8 cellular contexts compared by ENCODE assay signal in the genomic region with DNA sequence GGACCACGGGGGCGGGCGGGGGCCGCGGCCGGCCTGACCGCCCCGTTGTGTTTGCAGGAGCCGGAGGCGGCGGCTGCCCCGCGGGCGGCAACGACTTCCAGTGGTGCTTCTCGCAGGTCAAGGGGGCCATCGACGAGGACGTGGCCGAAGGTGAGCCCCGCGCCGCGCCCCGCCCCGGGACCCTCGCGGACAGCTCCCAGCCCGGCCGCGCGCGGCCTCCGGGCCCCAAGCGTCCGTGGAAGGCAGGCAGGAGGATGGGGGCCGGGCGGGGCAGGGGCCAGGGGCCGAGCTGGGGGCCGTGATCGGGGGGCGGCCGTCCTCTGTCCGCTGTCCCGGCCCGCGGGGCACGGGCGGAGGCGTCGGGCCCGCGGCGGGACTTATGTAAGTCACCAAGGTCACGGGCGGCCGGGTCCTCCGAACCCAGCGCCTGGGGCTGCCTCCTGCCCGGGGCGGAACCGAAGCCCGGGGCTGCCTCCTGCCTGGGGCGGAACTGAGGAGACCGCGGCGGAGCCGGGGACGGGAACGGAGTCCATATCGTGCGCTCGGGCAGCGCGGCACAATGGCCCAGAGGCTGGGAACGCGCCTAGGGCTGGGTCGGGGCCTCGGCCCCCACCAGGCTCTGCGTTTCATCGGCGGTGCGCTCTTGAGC. TPM values are rescaled to one million over a fixed set of nuclear protein-coding genes. Genes with fewer than 3 reads are reported as not detected.
DNase-seq lines count a peak whose midpoint lies in the region; ATAC-seq, FAIRE-seq and TF ChIP-seq lines count a peak whose summit lies in the region.

No MANE protein-coding gene starts in this region.

- H3K36me3 Mint-ChIP-seq in astrocyte (ENCODE audit: low read depth, unreplicated experiment): no peaks in the 10 kb centered on the region

- no peaks in the 10 kb centered on the region for H3K9me3 Mint-ChIP-seq in astrocyte (ENCODE audit: unreplicated experiment)

- peaks cover 17% of the 10 kb centered on the region for H3K27me3 Mint-ChIP-seq in astrocyte (ENCODE audit: low read depth, unreplicated experiment)

- ATAC-seq in HG03025 (IDR thresholded peaks at IDR 0.05; ENCODE audit: low FRiP score, unreplicated experiment): peak; percentile 29

- peaks cover 46% of the 10 kb centered on the region for H4K20me1 ChIP-seq in astrocyte (ENCODE audit: insufficient read depth, low read length)

- H3K79me2 ChIP-seq in astrocyte (ENCODE audit: insufficient read depth, low read length): peaks cover 50% of the 10 kb centered on the region

- H3K27me3 ChIP-seq in SJSA1 (replicated peaks): peaks cover 16% of the 10 kb centered on the region
- H3K27me3 ChIP-seq in astrocyte (ENCODE audit: insufficient read depth, low read length): peaks cover 9% of the 10 kb centered on the region
- peaks cover 24% of the 10 kb centered on the region for H3K27me3 ChIP-seq in skeletal muscle satellite cell (ENCODE audit: control insufficient read depth, insufficient read depth, low read length)

- peak overlapping the region; percentile 60 for H2AFZ ChIP-seq in astrocyte (ENCODE audit: low read depth, low read length)

- peak overlapping the region; percentile 71 for H3K27ac ChIP-seq in SJSA1
- H3K27ac ChIP-seq in astrocyte (ENCODE audit: low read depth, low read length): peak overlapping the region; percentile 66

- peaks cover 27% of the 10 kb centered on the region for H3K36me3 ChIP-seq in SJSA1
- H3K36me3 ChIP-seq in astrocyte (ENCODE audit: insufficient read depth, low read length): no peaks in the 10 kb centered on the region
- H3K36me3 ChIP-seq in skeletal muscle satellite cell (ENCODE audit: insufficient read depth, low read length): peaks cover 13% of the 10 kb centered on the region

- peak overlapping the region; percentile 85 for H3K4me2 ChIP-seq in astrocyte (ENCODE audit: low read length)
- H3K4me2 ChIP-seq in skeletal muscle satellite cell (ENCODE audit: low read length): peak overlapping the region; percentile 98

- TF ChIP-seq CTCF in astrocyte (IDR thresholded peaks at IDR 0.05; ENCODE audit: insufficient read depth, low read depth, low read length): no peak

- H3K9ac ChIP-seq in astrocyte (ENCODE audit: low read length) (peak overlapping the region; percentile 87), skeletal muscle satellite cell (ENCODE audit: low read depth, low read length) (peak overlapping the region; percentile 85)

- H3K9me3 ChIP-seq in SJSA1 (replicated peaks): no peaks in the 10 kb centered on the region; the same call in 1 of the 2 replicates
- H3K9me3 ChIP-seq in astrocyte (ENCODE audit: insufficient read depth, low read depth, low read length): no peaks in the 10 kb centered on the region
- no peaks in the 10 kb centered on the region for H3K9me3 ChIP-seq in skeletal muscle satellite cell (replicated peaks; ENCODE audit: low read length)

- H3K4me3 Mint-ChIP-seq in astrocyte (ENCODE audit: unreplicated experiment): peak overlapping the region; percentile 96

- peak overlapping the region; percentile 86 for H3K27ac Mint-ChIP-seq in astrocyte (ENCODE audit: unreplicated experiment)

- H3K4me3 ChIP-seq in SJSA1 (peak overlapping the region; percentile 90), astrocyte (ENCODE audit: insufficient read depth, low read depth, low read length) (peak overlapping the region; percentile 62), iPS-11a (ENCODE audit: low read depth, low read length) (peak overlapping the region; percentile 75), skeletal muscle satellite cell (ENCODE audit: low read length) (peak overlapping the region; percentile 99)

- peaks cover 21% of the 10 kb centered on the region for H3K4me1 Mint-ChIP-seq in astrocyte (ENCODE audit: low read depth, unreplicated experiment)

- no peak for FAIRE-seq in astrocyte (lab: Jason Lieb, UNC)

- DNase-seq in activated T-cell treated with anti-CD3 and anti-CD28 coated beads for 1 hour (ENCODE audit: low read depth) (peak; percentile 35), activated T-cell treated with anti-CD3 and anti-CD28 coated beads for 4 hours (no peak), SJSA1 (ENCODE audit: low read depth in 1 of 2, low spot score in 2 of 2) (peak in 1 of 2 experiments; percentile 52), astrocyte (ENCODE audit: low read depth) (no peak), NCI-H345 treated with DMSO at 0.1 percent for 48 hours (lab: John Stamatoyannopoulos, UW; ENCODE audit: unreplicated experiment) (no peak)

- H3K4me1 ChIP-seq in SJSA1 (replicated peaks) (peaks cover 32% of the 10 kb centered on the region), astrocyte (ENCODE audit: insufficient read depth, low read length) (peaks cover 18% of the 10 kb centered on the region), skeletal muscle satellite cell (ENCODE audit: control insufficient read depth, insufficient read depth, low read length) (peaks cover 25% of the 10 kb centered on the region)

RNA-seq across cellular contexts. Expression of gene PPP2R2D, which starts 0.5 kb away (rescaled TPM):
- 25.2 and 29.2 TPM in 2 replicates for total RNA-seq in SJSA1 (2014; rRNA removed; shearing (Covaris generic))
- 32.5 and 33.7 TPM in 2 replicates for total RNA-seq in astrocyte
- 21.8 and 22.5 TPM in 2 replicates for total RNA-seq in skeletal muscle satellite cell (2012; rRNA removed)
